11 cellular contexts compared by ENCODE assay signal in the genomic region with DNA sequence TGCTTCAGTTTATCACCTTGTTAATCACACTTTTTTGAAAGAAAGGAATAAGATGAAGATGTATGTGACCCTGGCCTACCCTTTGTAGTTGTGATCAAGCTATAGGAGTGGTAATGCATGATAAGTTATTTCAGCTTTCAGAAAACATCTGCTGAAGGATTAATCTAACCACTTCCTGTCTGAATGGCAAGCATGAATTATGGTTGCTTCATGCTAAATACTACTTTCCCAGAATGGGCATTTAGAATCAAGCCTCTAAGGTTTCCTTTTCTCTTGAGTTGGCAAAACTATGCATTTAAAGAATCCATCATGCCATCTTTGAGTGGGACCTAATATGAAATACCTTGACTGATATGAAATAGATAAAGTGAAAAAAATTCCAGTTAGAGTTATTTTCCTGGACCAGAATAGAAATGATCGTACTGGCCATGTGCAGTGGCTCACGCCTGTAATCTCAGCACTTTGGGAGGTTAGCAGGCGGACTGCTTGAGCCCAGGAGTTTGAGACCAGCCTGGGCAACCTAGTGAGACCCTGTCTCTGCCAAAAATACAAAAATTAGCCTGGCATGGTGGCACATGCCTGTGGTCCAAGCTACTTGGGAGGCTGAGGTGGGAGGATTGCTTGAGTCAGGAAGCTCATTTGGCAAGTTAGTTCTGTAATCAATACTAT. TPM values are rescaled to one million over a fixed set of nuclear protein-coding genes. Genes with fewer than 3 reads are reported as not detected.
A peak's percentile ranks its signal among the peaks of the same experiment; 100 is the strongest.
DNase-seq lines count a peak whose midpoint lies in the region; ATAC-seq, FAIRE-seq and TF ChIP-seq lines count a peak whose summit lies in the region.
"Had no signal": no experiment of that assay in that cellular context is flagged by ENCODE, and none has a peak within 500 bp of the region (broad histone marks: within the 10 kb centered on the region; RNA-seq: fewer than 3 reads in every experiment).

No MANE protein-coding gene starts in this region.

- H3K36me3 Mint-ChIP-seq in CD4-positive, alpha-beta T cell (ENCODE audit: low read depth), result no peaks in the 10 kb centered on the region

- POLR2A ChIA-PET in CD4-positive, alpha-beta T cell (lab: Charles Lee), result interaction anchor here (1.0 kb wide), 1 partner anchor 48 kb away, joined by 3 read pairs; no protein-coding TSS in a partner anchor
- POLR2A ChIA-PET in GM12878 (lab: Charles Lee), result interaction anchor here (0.8 to 9.2 kb wide), 5 partner anchors 11 to 245 kb away, joined by 3 to 106 read pairs (median 3); no protein-coding TSS in a partner anchor

- H3K4me3 ChIP-seq in GM12878 (no peak overlapping the region), heart right ventricle (no peak overlapping the region)

- no peak overlapping the region for H3K4me2 ChIP-seq in GM12878 (ENCODE audit: control insufficient read depth, insufficient read depth)

- no peaks in the 10 kb centered on the region; the same call in 1 of the 2 replicates for H4K20me1 ChIP-seq in GM12878 (ENCODE audit: control insufficient read depth, insufficient read depth)

- no TSS peak for BruUV-seq in GM12878 (replicated peaks; lab: Mats Ljungman, UMichigan)

- H3K36me3 ChIP-seq in GM12878 (ENCODE audit: control insufficient read depth in 2 of 2, insufficient read depth in 2 of 2, low read length in 1 of 2) (no peaks in the 10 kb centered on the region), heart right ventricle (peaks cover 0 to 30% (median 0%) of the 10 kb centered on the region in 9 donors)

- DNase-seq in CD4-positive, alpha-beta T cell, result no peak
- DNase-seq in NCI-H226 (peak; percentile 37), GM12878 (ENCODE audit: low read depth, low spot score) (no peak), heart right ventricle (no peak)
- no peak for DNase-seq in activated CD4-positive, CD25-positive, alpha-beta regulatory T cell treated with anti-CD3 and anti-CD28 coated beads, Interleukin-2, amount 50 U/mL, for 72 hours
- DNase-seq: NCI-H187; stimulated activated CD4-positive, alpha-beta T cell treated with anti-CD3 and anti-CD28 coated beads, Interleukin-2, amount 100 ng/mL, for 48 hours had no signal

- no peak for TF ChIP-seq CTCF in CD4-positive, alpha-beta T cell (IDR thresholded peaks at IDR 0.05)
- TF ChIP-seq CTCF in GM12878 (IDR thresholded peaks at IDR 0.05 in 2 of 3, conservative IDR thresholded peaks at IDR 0.05 in 1 of 3; ENCODE audit: control insufficient read depth in 2 of 3, extremely low read depth in 1 of 3, insufficient read depth in 1 of 3, low read depth in 3 of 3, low read length in 3 of 3), result no peak
- TF ChIP-seq CTCF in heart right ventricle (IDR thresholded peaks at IDR 0.05), result no peak

- H3K79me2 ChIP-seq in GM12878 (ENCODE audit: control insufficient read depth, insufficient read depth, low read length), result no peaks in the 10 kb centered on the region

- SMC1A ChIA-PET in GM12878 (lab: Charles Lee; ENCODE audit: uncharacterized antibody, unreplicated experiment), result interaction anchor here (0.5 to 15.9 kb wide), 21 partner anchors 12 to 551 kb away, joined by 3 to 379 read pairs (median 6); partner anchors contain the start of gene BMP2K

- peaks cover 58% of the 10 kb centered on the region for H3K4me1 Mint-ChIP-seq in CD4-positive, alpha-beta T cell (ENCODE audit: low read depth)

- peaks cover 35% of the 10 kb centered on the region for H3K4me1 ChIP-seq in GM12878 (ENCODE audit: control insufficient read depth, insufficient read depth, low read length)
- peaks cover 0 to 37% (median 13%) of the 10 kb centered on the region in 9 donors for H3K4me1 ChIP-seq in heart right ventricle

- H3K27ac ChIP-seq in CD4-positive, alpha-beta T cell (ENCODE audit: low read depth, low read length), result no peak overlapping the region
- H3K27ac ChIP-seq in GM12878 (ENCODE audit: control insufficient read depth, insufficient read depth), result no peak overlapping the region
- no peak overlapping the region for H3K27ac ChIP-seq in heart right ventricle

- CTCF ChIA-PET in CD4-positive, alpha-beta T cell (lab: Charles Lee), result interaction anchor here (1.5 kb wide), 1 partner anchor 15 kb away, joined by 3 read pairs; no protein-coding TSS in a partner anchor
- CTCF ChIA-PET in GM12878 (lab: Yijun Ruan, JAX), result interaction anchor here (1.1 to 10.4 kb wide), 16 partner anchors 10 to 651 kb away, joined by 3 to 160 read pairs (median 6); no protein-coding TSS in a partner anchor

- no peak overlapping the region; the same call in 1 of the 2 replicates for H2AFZ ChIP-seq in GM12878 (ENCODE audit: control insufficient read depth, low read depth, low read length)

- H3K4me3 Mint-ChIP-seq in CD4-positive, alpha-beta T cell, result peak overlapping the region; percentile 26
- H3K4me3 Mint-ChIP-seq: mesothelial cell of epicardium had no signal

- TF ChIP-seq POLR2A in GM12878 (IDR thresholded peaks at IDR 0.05; ENCODE audit: low read depth, low read length), result no peak

- H3K27me3 Mint-ChIP-seq in CD4-positive, alpha-beta T cell, result no peaks in the 10 kb centered on the region

- no peaks in the 10 kb centered on the region for H3K9me3 ChIP-seq in CD4-positive, alpha-beta T cell (ENCODE audit: control insufficient read depth, low read length)
- H3K9me3 ChIP-seq in GM12878 (replicated peaks; ENCODE audit: control insufficient read depth, insufficient read depth, low read length) (no peaks in the 10 kb centered on the region), heart right ventricle (no peaks in the 10 kb centered on the region)

- H3K9ac ChIP-seq in GM12878 (ENCODE audit: control insufficient read depth, insufficient read depth, low read length), result no peak overlapping the region

- intact Hi-C loops in CD4-positive, alpha-beta T cell (cut with DNase I, micrococcal nuclease), result no loop called here
- intact Hi-C loops in GM12878 (cut with micrococcal nuclease; ENCODE audit: unreplicated experiment), result loop anchor here (5.0 kb wide), 2 partner anchors 327 to 553 kb away; partner anchors contain the start of genes FRAS1 and PAQR3
- intact Hi-C loops in heart right ventricle (cut with DNase I), result loop anchor here in 7 of 10 donors (2.0 to 10.0 kb wide), 7 partner anchors 37 to 656 kb away; partner anchors contain the start of gene BMP2K (in 5 of the 7)

- RAD21 ChIA-PET in GM12878 (lab: Charles Lee; ENCODE audit: unreplicated experiment), result interaction anchor here (0.6 to 11.3 kb wide), 20 partner anchors 8 to 650 kb away, joined by 3 to 265 read pairs (median 5); no protein-coding TSS in a partner anchor

- H3K9me3 Mint-ChIP-seq in CD4-positive, alpha-beta T cell, result no peaks in the 10 kb centered on the region
- H3K9me3 Mint-ChIP-seq: mesothelial cell of epicardium had no signal

- H3K27me3 ChIP-seq in CD4-positive, alpha-beta T cell (ENCODE audit: control insufficient read depth, insufficient read depth, low read length), result no peaks in the 10 kb centered on the region
- no peaks in the 10 kb centered on the region for H3K27me3 ChIP-seq in GM12878 (replicated peaks in 1 of 2; ENCODE audit: control insufficient read depth in 2 of 2, insufficient read depth in 2 of 2, low read length in 1 of 2)
- H3K27me3 ChIP-seq in heart right ventricle, result no peaks in the 10 kb centered on the region

- TF ChIP-seq EP300 in GM12878 (IDR thresholded peaks at IDR 0.05; ENCODE audit: borderline replicate concordance in 1 of 2, control insufficient read depth in 1 of 2, low read depth in 2 of 2, low read length in 2 of 2), result no peak

- H3K27ac Mint-ChIP-seq in CD4-positive, alpha-beta T cell, result peak overlapping the region; percentile 21
- H3K27ac Mint-ChIP-seq: mesothelial cell of epicardium had no signal

- 71% methylated on average over 3 of the region's 3 CpGs for WGBS in GM12878 (ENCODE audit: insufficient coverage, insufficient replicate concordance, low lambda C conversion rate, missing lambda C conversion rate)
- 77 to 81% methylated on average over 3 of the region's 3 CpGs for WGBS in heart right ventricle, 2 donors

- TF ChIP-seq RAD21 in GM12878 (IDR thresholded peaks at IDR 0.05; ENCODE audit: insufficient read depth, low read depth, low read length), result no peak

- in situ Hi-C loops in GM12878 (cut with MboI), result loop anchor here (5.0 kb wide), 1 partner anchor 257 kb away; no protein-coding TSS in a partner anchor

- FAIRE-seq in GM12878 (lab: Jason Lieb, UNC), result no peak

- ATAC-seq in CD4-positive, alpha-beta T cell (ENCODE audit: poor library complexity), result peak; percentile 68
- ATAC-seq in GM21717 (IDR thresholded peaks at IDR 0.05; ENCODE audit: unreplicated experiment), result peak; percentile 27
- ATAC-seq in GM12878, result peak; percentile 5; the same call in 1 of the 3 replicates
- ATAC-seq in GM21367 (IDR thresholded peaks at IDR 0.05; ENCODE audit: unreplicated experiment), result no peak
- no peak for ATAC-seq in heart right ventricle
- no peak for ATAC-seq in HG03521 (IDR thresholded peaks at IDR 0.05; ENCODE audit: unreplicated experiment)

TF ChIP-seq in GM12878, 131 proteins besides CTCF, POLR2A, EP300 and RAD21 (continues in another document):
- TF ChIP-seq GABPA (IDR thresholded peaks at IDR 0.05; ENCODE audit: low read depth), result 0 out of 2 replicates have a peak, but pooled peaks have one; percentile 23
- no peak for TF ChIP-seq CBX3 (IDR thresholded peaks at IDR 0.05; ENCODE audit: borderline replicate concordance, low read depth)
- peak; percentile 71 for TF ChIP-seq RUNX3 (IDR thresholded peaks at IDR 0.05; ENCODE audit: low read length)
- no peak for TF ChIP-seq NR2F1 (conservative IDR thresholded peaks at IDR 0.05)

RNA-seq across cellular contexts. Expression of gene ANXA3, which starts 59.1 kb away (rescaled TPM):
- not detected for total RNA-seq in CD4-positive, alpha-beta T cell
- 1.3 and 3.0 TPM in 2 replicates for total RNA-seq in GM12878 (2013; cell fraction: nucleolus; rRNA removed)
- total RNA-seq in GM12878 (2014; rRNA removed), result 0.28 and 0.33 TPM in 2 replicates
- total RNA-seq in GM12878 (2014; rRNA removed; fragmentation: Illumina TruSeq; extraction: Trizol), result 0.58 and 0.78 TPM in 2 replicates
- 1.1 and 1.2 TPM in 2 replicates for total RNA-seq in GM12878 (2021)
- polyA plus RNA-seq in GM12878 (2011; ENCODE audit: low read depth), result not detected
- 14.7 and 23.4 TPM in 2 replicates for polyA plus RNA-seq in GM12878 (2011; rRNA removed)
- polyA plus RNA-seq in GM12878 (2011; cell fraction: cytosol; rRNA removed), result 12.7 and 13.3 TPM in 2 replicates
- 10.1 and 13.7 TPM in 2 replicates for polyA plus RNA-seq in GM12878 (2011; cell fraction: nucleus; rRNA removed)
- polyA plus RNA-seq in GM12878 (2012), result not detected in 2 replicates
- polyA plus RNA-seq in GM12878 (2014; fragmentation: Illumina TruSeq; extraction: Trizol), result 0.85 and 0.89 TPM in 2 replicates
- under 1 TPM; 0.90 to 0.92 TPM for polyA plus RNA-seq in GM12878 (2014; fragmentation: Nextera tagmentation; extraction: Ambion mirVana)
- polyA plus RNA-seq in GM12878 (2014; rRNA removed), result 0.32 and 0.74 TPM in 2 replicates
- 1 to 10 TPM; 1.2 to 2.1 TPM for polyA plus RNA-seq in GM12878 (2016; fragmentation: Nextera tagmentation; extraction: Ambion mirVana)
- polyA minus RNA-seq in GM12878 (2011; rRNA and poly(A)+ RNA removed), result 11.5 and 13.7 TPM in 2 replicates
- 6.5 and 14.3 TPM in 2 replicates for polyA minus RNA-seq in GM12878 (2011; cell fraction: cytosol; rRNA and poly(A)+ RNA removed)
- 8.3 and 8.7 TPM in 2 replicates for polyA minus RNA-seq in GM12878 (2011; cell fraction: nucleus; rRNA and poly(A)+ RNA removed)
- total RNA-seq in heart right ventricle, result 10 to 100 TPM; 10.2 to 72.5 (median 18.9) TPM
- polyA plus RNA-seq in heart right ventricle, result 100 to 1,000 TPM in 1 of 2 donors, 10 to 100 TPM in 1; 27.7 to 181 TPM

Comparison
In these comparisons a context has a peak if more than half of its experiments do, and no peak if none do; other contexts are left out.
1. ATAC-seq: peak in CD4-positive, alpha-beta T cell (single experiment), GM21717 (single experiment) and GM12878 (single experiment); none in GM21367 (single experiment), heart right ventricle (0 of 8) and HG03521 (single experiment).
2. intact Hi-C loops: an anchor here in GM12878 (5.0 kb wide) and heart right ventricle (2.0 to 10.0 kb wide); none called in CD4-positive, alpha-beta T cell.